ENCODE assay signal across 12 cellular contexts in the genomic region with DNA sequence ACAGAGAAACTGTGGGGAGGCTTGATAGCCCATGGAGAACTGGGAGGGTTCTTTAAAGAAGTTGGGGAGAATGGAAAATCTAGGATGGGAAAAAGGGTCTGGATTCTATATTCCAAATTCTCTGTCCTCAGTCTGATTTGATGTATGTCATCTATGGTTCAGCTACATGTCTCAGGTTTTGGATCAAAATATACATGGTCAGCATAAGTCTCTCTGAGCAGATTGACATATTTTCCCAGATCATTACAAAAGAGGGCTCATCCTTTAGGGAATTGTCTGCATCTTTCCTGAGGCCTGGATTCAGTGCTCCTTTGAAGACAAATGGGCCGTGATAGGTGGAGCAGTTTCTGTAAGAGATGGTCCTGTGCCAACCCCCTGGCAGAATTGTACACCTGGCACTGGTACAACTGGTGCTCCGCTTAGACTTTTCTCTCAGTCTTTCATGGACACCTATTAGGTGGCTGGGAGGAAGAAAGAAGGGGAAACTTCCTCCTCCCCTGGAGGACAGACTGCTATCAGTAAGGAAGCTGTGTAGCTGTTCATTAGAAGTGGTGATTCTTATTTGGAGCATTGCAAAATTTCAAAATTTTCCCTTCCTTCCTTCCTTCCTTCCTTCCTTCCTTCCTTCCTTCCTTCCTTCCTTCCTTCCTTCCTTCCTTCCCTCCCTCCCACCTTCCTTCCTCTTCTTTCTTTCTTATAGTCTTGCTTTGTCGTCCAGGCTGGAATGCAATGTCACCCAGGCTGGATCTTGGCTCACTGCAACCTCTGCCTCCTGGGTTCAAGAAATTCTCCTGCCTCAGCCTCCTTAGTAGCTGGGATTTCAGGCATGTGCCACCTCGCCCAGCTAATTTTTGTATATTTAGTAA. TPM values are rescaled to one million over a fixed set of nuclear protein-coding genes. Genes with fewer than 3 reads are reported as not detected.
DNase-seq lines count a peak whose midpoint lies in the region; ATAC-seq and TF ChIP-seq lines count a peak whose summit lies in the region.
"Had no signal": no experiment of that assay in that cellular context is flagged by ENCODE, and none has a peak within 500 bp of the region (broad histone marks: within the 10 kb centered on the region; RNA-seq: fewer than 3 reads in every experiment).

No MANE protein-coding gene starts in this region.

- no peak overlapping the region for H2AFZ ChIP-seq in hepatocyte

- H3K4me1 ChIP-seq in BLaER1 (peaks cover 28% of the 10 kb centered on the region), hepatocyte (ENCODE audit: insufficient read depth) (no peaks in the 10 kb centered on the region)
- H3K4me1 ChIP-seq: HAP-1 had no signal

- ATAC-seq in esophagus mucosa = no peak

- H3K9ac ChIP-seq in BLaER1 = peak overlapping the region; percentile 32; the same call in 1 of the 2 replicates

- DNase-seq in DMS79 (lab: John Stamatoyannopoulos, UW) (peak; percentile 2), NCI-H446 (lab: John Stamatoyannopoulos, UW) (peak; percentile 80 to 93), hepatocyte (ENCODE audit: low spot score) (no peak), coronary artery (ENCODE audit: low spot score) (no peak), LoVo (ENCODE audit: low spot score) (no peak)
- DNase-seq: DMS153, NCI-H146, NCI-H526, SHP77 had no signal

- H3K79me2 ChIP-seq in hepatocyte = no peaks in the 10 kb centered on the region

- no peaks in the 10 kb centered on the region for H3K27me3 ChIP-seq in BLaER1
- H3K27me3 ChIP-seq in hepatocyte = no peaks in the 10 kb centered on the region

- H3K36me3 ChIP-seq in BLaER1 (peaks cover 9% of the 10 kb centered on the region; the same call in 1 of the 2 replicates), hepatocyte (replicated peaks; ENCODE audit: insufficient read depth, low read depth) (no peaks in the 10 kb centered on the region)
- H3K36me3 ChIP-seq: HAP-1 had no signal

- H3K9me3 ChIP-seq in BLaER1 (peaks cover 50% of the 10 kb centered on the region), hepatocyte (ENCODE audit: low read depth) (no peaks in the 10 kb centered on the region)

- peak overlapping the region; percentile 67 for H3K27ac ChIP-seq in BLaER1
- H3K27ac ChIP-seq in hepatocyte = peak overlapping the region; percentile 33
- no peak overlapping the region for H3K27ac ChIP-seq in coronary artery

- WGBS in hepatocyte (ENCODE audit: low lambda C conversion rate, missing lambda C conversion rate) = 78% methylated on average over 4 of the region's 4 CpGs

- no peaks in the 10 kb centered on the region for H3K9me2 ChIP-seq in hepatocyte (replicated peaks; ENCODE audit: insufficient read depth)

- TF ChIP-seq CTCF in hepatocyte (IDR thresholded peaks at IDR 0.05; ENCODE audit: poor library complexity) (no peak), coronary artery (IDR thresholded peaks at IDR 0.05) (no peak)

- no peaks in the 10 kb centered on the region for H4K20me1 ChIP-seq in BLaER1
- no peaks in the 10 kb centered on the region for H4K20me1 ChIP-seq in hepatocyte (ENCODE audit: insufficient read depth, poor library complexity, severe bottlenecking)

- H3K4me3 ChIP-seq in BLaER1 = peak overlapping the region; percentile 0; the same call in 1 of the 2 replicates
- H3K4me3 ChIP-seq in hepatocyte = no peak overlapping the region
- H3K4me3 ChIP-seq in coronary artery = no peak overlapping the region
- H3K4me3 ChIP-seq: HAP-1 had no signal

- peak overlapping the region; percentile 62 for H3K4me2 ChIP-seq in BLaER1
- no peak overlapping the region for H3K4me2 ChIP-seq in hepatocyte

RNA-seq across cellular contexts. Expression of a gene that starts 26.1 kb away (rescaled TPM):
- 30.7 and 32.2 TPM in 2 replicates for total RNA-seq in hepatocyte
- polyA plus RNA-seq in hepatocyte = 17.9 TPM in 2 replicates
- 3.0 TPM for total RNA-seq in esophagus mucosa

Comparison
In these comparisons a context has a peak if more than half of its experiments do, and no peak if none do; other contexts are left out.
1. H3K27ac ChIP-seq: peak in BLaER1 (single experiment) and hepatocyte (single experiment); none in coronary artery (0 of 2).
2. DNase-seq: peak in DMS79 (single experiment) and NCI-H446 (2 of 2); none in hepatocyte (single experiment), coronary artery (single experiment) and LoVo (single experiment).